Comparison of ENCODE assay signal across 1 cellular context in the genomic region with DNA sequence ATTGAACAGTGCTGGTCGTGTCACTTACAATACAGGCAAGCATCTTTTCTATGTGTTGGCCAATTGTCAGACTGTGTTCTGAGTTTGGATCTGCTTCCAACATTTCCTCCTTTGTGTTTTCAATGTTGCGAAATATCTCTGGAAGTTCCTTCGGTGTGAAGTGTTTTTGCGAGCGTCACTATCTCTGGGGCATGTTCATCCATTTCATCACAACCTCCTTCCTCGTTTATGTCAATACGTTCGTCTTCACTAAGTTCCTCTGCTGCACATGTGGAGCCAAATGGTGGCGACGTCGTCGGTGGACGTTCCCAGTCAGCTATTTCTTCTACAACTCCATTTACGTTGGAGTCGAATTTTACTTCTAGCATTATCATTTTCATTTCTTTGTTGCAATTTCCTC.
TF ChIP-seq lines count a peak whose summit lies in the region.

No MANE protein-coding gene starts in this region.

TF ChIP-seq in K562, 482 proteins besides CTCF, POLR2A, EP300 and RAD21:
- no peak for TF ChIP-seq ZNF41 (CRISPR knock-in tag; conservative IDR thresholded peaks at IDR 0.05)
- TF ChIP-seq SMAD4 (CRISPR knock-in tag; conservative IDR thresholded peaks at IDR 0.05) = no peak
- TF ChIP-seq STAT5A (IDR thresholded peaks at IDR 0.05; ENCODE audit: borderline replicate concordance, low read length) = no peak
- no peak for TF ChIP-seq PYGO2 (tag; IDR thresholded peaks at IDR 0.05)
- TF ChIP-seq FOXK2 (conservative IDR thresholded peaks at IDR 0.05 in 1 of 2, IDR thresholded peaks at IDR 0.05 in 1 of 2; ENCODE audit: low read depth in 2 of 2) = no peak
- no peak for TF ChIP-seq ZNF165 (CRISPR knock-in tag; IDR thresholded peaks at IDR 0.05; ENCODE audit: borderline replicate concordance)
- TF ChIP-seq CEBPG (CRISPR knock-in tag; IDR thresholded peaks at IDR 0.05) = no peak
- peak; percentile 56 to 80; a peak in 3 of 4 replicates for TF ChIP-seq CEBPG (tag; conservative IDR thresholded peaks at IDR 0.05 in 1 of 2, IDR thresholded peaks at IDR 0.05 in 1 of 2)
- no peak for TF ChIP-seq ZFP30 (CRISPR knock-in tag; IDR thresholded peaks at IDR 0.05; ENCODE audit: borderline replicate concordance)
- TF ChIP-seq HCFC1 (IDR thresholded peaks at IDR 0.05; ENCODE audit: low read depth, low read length) = no peak
- TF ChIP-seq GABPB1 (CRISPR knock-in tag; IDR thresholded peaks at IDR 0.05) = no peak
- TF ChIP-seq RB1 (IDR thresholded peaks at IDR 0.05; ENCODE audit: low read depth) = no peak
- TF ChIP-seq NCOA1 (IDR thresholded peaks at IDR 0.05; ENCODE audit: low read depth) = no peak
- TF ChIP-seq CEBPB (tag; IDR thresholded peaks at IDR 0.05) = peak; percentile 83
- no peak for TF ChIP-seq EGR1 (conservative IDR thresholded peaks at IDR 0.05)
- TF ChIP-seq, protein P1, sequence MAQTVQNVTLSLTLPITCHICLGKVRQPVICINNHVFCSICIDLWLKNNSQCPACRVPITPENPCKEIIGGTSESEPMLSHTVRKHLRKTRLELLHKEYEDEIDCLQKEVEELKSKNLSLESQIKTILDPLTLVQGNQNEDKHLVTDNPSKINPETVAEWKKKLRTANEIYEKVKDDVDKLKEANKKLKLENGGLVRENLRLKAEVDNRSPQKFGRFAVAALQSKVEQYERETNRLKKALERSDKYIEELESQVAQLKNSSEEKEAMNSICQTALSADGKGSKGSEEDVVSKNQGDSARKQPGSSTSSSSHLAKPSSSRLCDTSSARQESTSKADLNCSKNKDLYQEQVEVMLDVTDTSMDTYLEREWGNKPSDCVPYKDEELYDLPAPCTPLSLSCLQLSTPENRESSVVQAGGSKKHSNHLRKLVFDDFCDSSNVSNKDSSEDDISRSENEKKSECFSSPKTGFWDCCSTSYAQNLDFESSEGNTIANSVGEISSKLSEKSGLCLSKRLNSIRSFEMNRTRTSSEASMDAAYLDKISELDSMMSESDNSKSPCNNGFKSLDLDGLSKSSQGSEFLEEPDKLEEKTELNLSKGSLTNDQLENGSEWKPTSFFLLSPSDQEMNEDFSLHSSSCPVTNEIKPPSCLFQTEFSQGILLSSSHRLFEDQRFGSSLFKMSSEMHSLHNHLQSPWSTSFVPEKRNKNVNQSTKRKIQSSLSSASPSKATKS (CRISPR knock-in tag; IDR thresholded peaks at IDR 0.05) = no peak
- TF ChIP-seq ZNF140 (CRISPR knock-in tag; IDR thresholded peaks at IDR 0.05) = no peak
- TF ChIP-seq, protein P2, sequence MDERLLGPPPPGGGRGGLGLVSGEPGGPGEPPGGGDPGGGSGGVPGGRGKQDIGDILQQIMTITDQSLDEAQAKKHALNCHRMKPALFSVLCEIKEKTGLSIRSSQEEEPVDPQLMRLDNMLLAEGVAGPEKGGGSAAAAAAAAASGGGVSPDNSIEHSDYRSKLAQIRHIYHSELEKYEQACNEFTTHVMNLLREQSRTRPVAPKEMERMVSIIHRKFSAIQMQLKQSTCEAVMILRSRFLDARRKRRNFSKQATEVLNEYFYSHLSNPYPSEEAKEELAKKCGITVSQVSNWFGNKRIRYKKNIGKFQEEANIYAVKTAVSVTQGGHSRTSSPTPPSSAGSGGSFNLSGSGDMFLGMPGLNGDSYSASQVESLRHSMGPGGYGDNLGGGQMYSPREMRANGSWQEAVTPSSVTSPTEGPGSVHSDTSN (CRISPR knock-in tag; IDR thresholded peaks at IDR 0.05; ENCODE audit: low read depth) = no peak
- TF ChIP-seq, protein P2 (tag; conservative IDR thresholded peaks at IDR 0.05; ENCODE audit: low read depth) = no peak
- TF ChIP-seq, protein P3, sequence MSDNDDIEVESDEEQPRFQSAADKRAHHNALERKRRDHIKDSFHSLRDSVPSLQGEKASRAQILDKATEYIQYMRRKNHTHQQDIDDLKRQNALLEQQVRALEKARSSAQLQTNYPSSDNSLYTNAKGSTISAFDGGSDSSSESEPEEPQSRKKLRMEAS (CRISPR knock-in tag; IDR thresholded peaks at IDR 0.05) = no peak
